Comparison of ENCODE assay signal across 1 cellular context in the genomic region with DNA sequence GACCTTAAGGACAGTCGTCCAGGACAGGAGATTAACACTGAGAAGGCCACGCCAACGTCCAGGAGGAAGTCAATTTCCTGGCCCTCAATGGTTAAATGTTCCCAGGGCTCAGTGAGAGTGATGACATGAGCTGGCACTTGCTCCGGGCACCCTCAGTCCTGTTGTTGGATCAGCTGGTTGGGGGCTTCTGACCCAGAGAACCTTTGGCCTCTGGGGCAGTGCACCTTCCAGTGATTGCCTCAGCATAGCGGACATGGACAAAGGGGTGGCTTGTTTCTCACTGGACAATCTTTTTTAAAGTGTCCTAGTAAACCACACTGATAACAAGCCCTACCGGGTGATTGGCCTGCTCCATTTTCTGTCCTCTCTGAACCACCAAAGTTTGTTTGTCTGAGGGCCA.
A peak's percentile ranks its signal among the peaks of the same experiment; 100 is the strongest.
TF ChIP-seq lines count a peak whose summit lies in the region.

No MANE protein-coding gene starts in this region.

TF ChIP-seq in HepG2, 621 proteins besides CTCF, POLR2A, EP300 and RAD21 (continued from another document):
- TF ChIP-seq, protein P1, sequence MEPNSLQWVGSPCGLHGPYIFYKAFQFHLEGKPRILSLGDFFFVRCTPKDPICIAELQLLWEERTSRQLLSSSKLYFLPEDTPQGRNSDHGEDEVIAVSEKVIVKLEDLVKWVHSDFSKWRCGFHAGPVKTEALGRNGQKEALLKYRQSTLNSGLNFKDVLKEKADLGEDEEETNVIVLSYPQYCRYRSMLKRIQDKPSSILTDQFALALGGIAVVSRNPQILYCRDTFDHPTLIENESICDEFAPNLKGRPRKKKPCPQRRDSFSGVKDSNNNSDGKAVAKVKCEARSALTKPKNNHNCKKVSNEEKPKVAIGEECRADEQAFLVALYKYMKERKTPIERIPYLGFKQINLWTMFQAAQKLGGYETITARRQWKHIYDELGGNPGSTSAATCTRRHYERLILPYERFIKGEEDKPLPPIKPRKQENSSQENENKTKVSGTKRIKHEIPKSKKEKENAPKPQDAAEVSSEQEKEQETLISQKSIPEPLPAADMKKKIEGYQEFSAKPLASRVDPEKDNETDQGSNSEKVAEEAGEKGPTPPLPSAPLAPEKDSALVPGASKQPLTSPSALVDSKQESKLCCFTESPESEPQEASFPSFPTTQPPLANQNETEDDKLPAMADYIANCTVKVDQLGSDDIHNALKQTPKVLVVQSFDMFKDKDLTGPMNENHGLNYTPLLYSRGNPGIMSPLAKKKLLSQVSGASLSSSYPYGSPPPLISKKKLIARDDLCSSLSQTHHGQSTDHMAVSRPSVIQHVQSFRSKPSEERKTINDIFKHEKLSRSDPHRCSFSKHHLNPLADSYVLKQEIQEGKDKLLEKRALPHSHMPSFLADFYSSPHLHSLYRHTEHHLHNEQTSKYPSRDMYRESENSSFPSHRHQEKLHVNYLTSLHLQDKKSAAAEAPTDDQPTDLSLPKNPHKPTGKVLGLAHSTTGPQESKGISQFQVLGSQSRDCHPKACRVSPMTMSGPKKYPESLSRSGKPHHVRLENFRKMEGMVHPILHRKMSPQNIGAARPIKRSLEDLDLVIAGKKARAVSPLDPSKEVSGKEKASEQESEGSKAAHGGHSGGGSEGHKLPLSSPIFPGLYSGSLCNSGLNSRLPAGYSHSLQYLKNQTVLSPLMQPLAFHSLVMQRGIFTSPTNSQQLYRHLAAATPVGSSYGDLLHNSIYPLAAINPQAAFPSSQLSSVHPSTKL (CRISPR knock-in tag; IDR thresholded peaks at IDR 0.05), result peak; percentile 96
- TF ChIP-seq ZNF556 (CRISPR knock-in tag; IDR thresholded peaks at IDR 0.05; ENCODE audit: borderline replicate concordance) (peak; percentile 67; the same call in 1 of the 2 replicates), ZMYM3 (CRISPR knock-in tag; IDR thresholded peaks at IDR 0.05) (peak; percentile 79), HDAC1 (CRISPR knock-in tag; IDR thresholded peaks at IDR 0.05) (peak; percentile 86), SIX4 (CRISPR knock-in tag; IDR thresholded peaks at IDR 0.05) (peak; percentile 69; the same call in 1 of the 2 replicates), ERF (CRISPR knock-in tag; IDR thresholded peaks at IDR 0.05) (peak; percentile 76; the same call in 1 of the 2 replicates), HOXA5 (CRISPR knock-in tag; IDR thresholded peaks at IDR 0.05) (peak; percentile 60; the same call in 1 of the 2 replicates), FOXK2 (IDR thresholded peaks at IDR 0.05) (peak; percentile 45; the same call in 1 of the 2 replicates)
- TF ChIP-seq, protein P2, sequence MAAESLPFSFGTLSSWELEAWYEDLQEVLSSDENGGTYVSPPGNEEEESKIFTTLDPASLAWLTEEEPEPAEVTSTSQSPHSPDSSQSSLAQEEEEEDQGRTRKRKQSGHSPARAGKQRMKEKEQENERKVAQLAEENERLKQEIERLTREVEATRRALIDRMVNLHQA (CRISPR knock-in tag; IDR thresholded peaks at IDR 0.05), result 0 out of 2 replicates have a peak, but pooled peaks have one; percentile 60
- TF ChIP-seq, protein P3, sequence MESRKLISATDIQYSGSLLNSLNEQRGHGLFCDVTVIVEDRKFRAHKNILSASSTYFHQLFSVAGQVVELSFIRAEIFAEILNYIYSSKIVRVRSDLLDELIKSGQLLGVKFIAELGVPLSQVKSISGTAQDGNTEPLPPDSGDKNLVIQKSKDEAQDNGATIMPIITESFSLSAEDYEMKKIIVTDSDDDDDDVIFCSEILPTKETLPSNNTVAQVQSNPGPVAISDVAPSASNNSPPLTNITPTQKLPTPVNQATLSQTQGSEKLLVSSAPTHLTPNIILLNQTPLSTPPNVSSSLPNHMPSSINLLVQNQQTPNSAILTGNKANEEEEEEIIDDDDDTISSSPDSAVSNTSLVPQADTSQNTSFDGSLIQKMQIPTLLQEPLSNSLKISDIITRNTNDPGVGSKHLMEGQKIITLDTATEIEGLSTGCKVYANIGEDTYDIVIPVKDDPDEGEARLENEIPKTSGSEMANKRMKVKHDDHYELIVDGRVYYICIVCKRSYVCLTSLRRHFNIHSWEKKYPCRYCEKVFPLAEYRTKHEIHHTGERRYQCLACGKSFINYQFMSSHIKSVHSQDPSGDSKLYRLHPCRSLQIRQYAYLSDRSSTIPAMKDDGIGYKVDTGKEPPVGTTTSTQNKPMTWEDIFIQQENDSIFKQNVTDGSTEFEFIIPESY (CRISPR knock-in tag; IDR thresholded peaks at IDR 0.05), result peak; percentile 63; the same call in 1 of the 2 replicates
- TF ChIP-seq, protein P4, sequence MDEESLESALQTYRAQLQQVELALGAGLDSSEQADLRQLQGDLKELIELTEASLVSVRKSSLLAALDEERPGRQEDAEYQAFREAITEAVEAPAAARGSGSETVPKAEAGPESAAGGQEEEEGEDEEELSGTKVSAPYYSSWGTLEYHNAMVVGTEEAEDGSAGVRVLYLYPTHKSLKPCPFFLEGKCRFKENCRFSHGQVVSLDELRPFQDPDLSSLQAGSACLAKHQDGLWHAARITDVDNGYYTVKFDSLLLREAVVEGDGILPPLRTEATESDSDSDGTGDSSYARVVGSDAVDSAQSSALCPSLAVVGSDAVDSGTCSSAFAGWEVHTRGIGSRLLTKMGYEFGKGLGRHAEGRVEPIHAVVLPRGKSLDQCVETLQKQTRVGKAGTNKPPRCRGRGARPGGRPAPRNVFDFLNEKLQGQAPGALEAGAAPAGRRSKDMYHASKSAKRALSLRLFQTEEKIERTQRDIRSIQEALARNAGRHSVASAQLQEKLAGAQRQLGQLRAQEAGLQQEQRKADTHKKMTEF (CRISPR knock-in tag; IDR thresholded peaks at IDR 0.05), result peak; percentile 95
- TF ChIP-seq, protein P5, sequence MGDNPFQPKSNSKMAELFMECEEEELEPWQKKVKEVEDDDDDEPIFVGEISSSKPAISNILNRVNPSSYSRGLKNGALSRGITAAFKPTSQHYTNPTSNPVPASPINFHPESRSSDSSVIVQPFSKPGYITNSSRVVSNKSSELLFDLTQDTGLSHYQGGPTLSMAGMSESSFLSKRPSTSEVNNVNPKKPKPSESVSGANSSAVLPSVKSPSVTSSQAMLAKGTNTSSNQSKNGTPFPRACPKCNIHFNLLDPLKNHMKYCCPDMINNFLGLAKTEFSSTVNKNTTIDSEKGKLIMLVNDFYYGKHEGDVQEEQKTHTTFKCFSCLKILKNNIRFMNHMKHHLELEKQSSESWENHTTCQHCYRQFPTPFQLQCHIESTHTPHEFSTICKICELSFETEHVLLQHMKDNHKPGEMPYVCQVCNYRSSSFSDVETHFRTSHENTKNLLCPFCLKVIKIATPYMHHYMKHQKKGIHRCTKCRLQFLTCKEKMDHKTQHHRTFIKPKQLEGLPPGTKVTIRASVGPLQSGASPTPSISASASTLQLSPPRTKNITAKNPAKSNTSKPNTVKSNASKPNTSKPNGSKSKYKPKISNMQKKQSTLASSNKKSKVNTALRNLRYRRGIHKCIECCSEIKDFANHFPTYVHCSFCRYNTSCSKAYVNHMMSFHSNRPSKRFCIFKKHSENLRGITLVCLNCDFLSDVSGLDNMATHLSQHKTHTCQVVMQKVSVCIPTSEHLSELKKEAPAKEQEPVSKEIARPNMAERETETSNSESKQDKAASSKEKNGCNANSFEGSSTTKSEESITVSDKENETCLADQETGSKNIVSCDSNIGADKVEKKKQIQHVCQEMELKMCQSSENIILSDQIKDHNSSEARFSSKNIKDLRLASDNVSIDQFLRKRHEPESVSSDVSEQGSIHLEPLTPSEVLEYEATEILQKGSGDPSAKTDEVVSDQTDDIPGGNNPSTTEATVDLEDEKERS (CRISPR knock-in tag; IDR thresholded peaks at IDR 0.05), result 0 out of 2 replicates have a peak, but pooled peaks have one; percentile 72
TF ChIP-seq in HepG2: peak in this region for 244; not testable (repeated sequence) for 377.
